Comparison of ENCODE assay signal across 29 cellular contexts in the genomic region with DNA sequence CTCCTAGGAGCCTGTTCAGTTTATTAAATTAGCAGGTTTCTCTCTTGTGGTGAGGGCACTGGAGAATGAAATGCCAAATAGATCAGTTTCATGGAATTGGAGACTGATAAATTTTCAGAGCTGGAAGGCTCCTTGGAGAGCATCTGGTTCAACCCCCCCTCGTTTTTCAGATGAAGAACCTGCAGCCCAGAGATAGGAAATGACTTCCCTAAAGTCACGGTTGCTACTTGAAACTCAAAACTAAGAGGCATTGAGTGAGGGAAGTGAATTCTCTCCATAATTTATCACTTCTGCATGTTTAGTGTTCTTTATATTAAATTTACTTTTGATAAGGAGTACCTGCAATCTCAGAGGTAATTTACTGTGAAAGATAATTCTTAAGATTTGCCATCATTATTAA.
"Had no signal": no experiment of that assay in that cellular context is flagged by ENCODE, and none has a peak within 500 bp of the region (broad histone marks: within the 10 kb centered on the region; RNA-seq: fewer than 3 reads in every experiment).

No MANE protein-coding gene starts in this region.

- H3K36me3 ChIP-seq: left lung, lower lobe of right lung, neural progenitor cell, ovary, right atrium auricular region, right lobe of liver, stomach, thyroid gland, transverse colon, upper lobe of left lung, vagina had no signal

- H3K27ac ChIP-seq: left lung, lower lobe of right lung, neural progenitor cell, ovary, right atrium auricular region, right lobe of liver, skin epidermis, stomach, testis, thyroid gland, transverse colon, upper lobe of left lung, vagina had no signal

- H2AFZ ChIP-seq: neural progenitor cell had no signal

- H3K9ac ChIP-seq: neural progenitor cell had no signal

- FAIRE-seq: islet of Langerhans, kidney had no signal

- H3K9me3 ChIP-seq: left lung, lower lobe of right lung, ovary, right atrium auricular region, right lobe of liver, stomach, testis, thyroid gland, transverse colon, upper lobe of left lung, vagina had no signal

- H3K4me1 ChIP-seq: left lung, lower lobe of right lung, neural progenitor cell, right atrium auricular region, right lobe of liver, stomach, testis, thyroid gland, transverse colon, upper lobe of left lung, vagina had no signal

- H3K4me2 ChIP-seq: neural progenitor cell had no signal

- DNase-seq: hippocampal formation; immature natural killer cell; kidney; left colon; left lung; lower lobe of right lung; mammary epithelial cell; mesenchymal stem cell; naive B cell; natural killer cell; nephron progenitor cell; ovary; right lobe of liver; stimulated activated CD4-positive, alpha-beta T cell treated with anti-CD3 and anti-CD28 coated beads, Interleukin-12 subunit alpha, Interleukin-12 subunit beta, amount 100 ng/mL, for 4 hours; stimulated activated CD4-positive, alpha-beta T cell treated with anti-CD3 and anti-CD28 coated beads, Interleukin-15, amount 100 ng/mL, for 24 hours; stimulated activated CD4-positive, alpha-beta T cell treated with anti-CD3 and anti-CD28 coated beads, Interleukin-2, amount 100 ng/mL, for 24 hours; stimulated activated CD4-positive, alpha-beta T cell treated with anti-CD3 and anti-CD28 coated beads, Interleukin-4, amount 100 ng/mL, for 1 hour; stimulated activated naive B cell treated with anti-CD40 and anti-IgM and Interleukin-4, amounts not matched to agents 10 μg/mL and 1 μg/mL and 100 μg/mL, for 72 hours; stimulated activated naive CD8-positive, alpha-beta T cell treated with anti-CD3 and anti-CD28 coated beads, Interleukin-15, Interleukin-2, amounts not matched to agents 100 U/mL and 50 U/mL, for 24 hours; stomach; testis; thyroid gland; transverse colon; upper lobe of left lung had no signal

- H3K27me3 ChIP-seq: neural progenitor cell, ovary, right atrium auricular region, right lobe of liver, stomach, testis, thyroid gland, transverse colon, upper lobe of left lung, vagina had no signal

- ATAC-seq: left colon; left lung; lower lobe of right lung; natural killer cell; right lobe of liver; stimulated activated naive B cell treated with anti-CD40 and anti-IgM and Interleukin-4, amounts not matched to agents 10 μg/mL and 1 μg/mL and 100 μg/mL, for 72 hours; stimulated activated naive CD8-positive, alpha-beta T cell treated with anti-CD3 and anti-CD28 coated beads, Interleukin-15, Interleukin-2, amounts not matched to agents 100 U/mL and 50 U/mL, for 24 hours had no signal

- H3K4me3 ChIP-seq: left lung, lower lobe of right lung, neural progenitor cell, ovary, right atrium auricular region, right lobe of liver, skin epidermis, stomach, testis, thyroid gland, transverse colon, upper lobe of left lung, vagina had no signal
